ENCODE assay signal across 9 cellular contexts in the genomic region with DNA sequence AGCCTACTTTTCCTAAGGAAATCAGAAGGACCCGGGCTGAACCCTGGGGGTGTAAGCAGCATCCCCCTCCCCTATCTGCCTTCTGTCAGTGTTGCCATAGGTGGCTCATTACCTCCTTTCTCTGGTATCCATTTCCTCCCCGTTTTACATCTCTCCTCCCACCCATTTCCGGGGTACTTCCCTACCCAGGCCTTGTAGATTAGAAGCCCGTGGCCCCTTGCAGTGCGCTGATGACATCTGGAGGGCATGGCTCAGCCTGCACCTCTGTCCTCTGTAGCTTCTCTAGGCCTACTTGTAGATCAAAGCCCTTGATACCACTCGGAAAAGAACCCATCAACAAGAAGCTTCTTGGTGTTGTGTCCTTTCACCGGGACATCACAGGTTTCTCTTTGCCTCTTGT.
DNase-seq lines count a peak whose midpoint lies in the region; ATAC-seq and TF ChIP-seq lines count a peak whose summit lies in the region.
"Had no signal": no experiment of that assay in that cellular context is flagged by ENCODE, and none has a peak within 500 bp of the region (broad histone marks: within the 10 kb centered on the region; RNA-seq: fewer than 3 reads in every experiment).

No MANE protein-coding gene starts in this region.

- CTCF ChIA-PET in activated CD4-positive, alpha-beta memory T cell treated with anti-CD3 and anti-CD28 coated beads, Interleukin-2, amount 10 ng/mL, durations not matched to agents 7 days and 5 days (lab: Charles Lee): interaction anchor here (0.8 kb wide), 1 partner anchor 37 kb away, joined by 4 read pairs; no protein-coding TSS in a partner anchor

- H3K4me3 ChIP-seq in sigmoid colon: no peak overlapping the region
- H3K4me3 ChIP-seq in esophagus muscularis mucosa: no peak overlapping the region

- H3K4me1 ChIP-seq in sigmoid colon: peaks cover 0 to 13% (median 2%) of the 10 kb centered on the region in 4 donors
- H3K4me1 ChIP-seq in esophagus muscularis mucosa: peaks cover 4 to 35% (median 13%) of the 10 kb centered on the region in 4 donors

- peak; percentile 58 for DNase-seq in activated CD4-positive, alpha-beta memory T cell treated with anti-CD3 and anti-CD28 coated beads, Interleukin-2, amount 10 ng/mL, durations not matched to agents 7 days and 5 days
- no peak for DNase-seq in natural killer cell treated with Interleukin-12 subunit alpha and Interleukin-12 subunit beta and Interleukin-15 and Interleukin-18, amount 100 ng/mL, for 72 hours (ENCODE audit: low spot score)
- DNase-seq in sigmoid colon (no peak), NCI-H748 treated with DMSO at 0.1 percent for 48 hours (lab: John Stamatoyannopoulos, UW) (no peak), DMS114 treated with DMSO at 0.1 percent for 48 hours (lab: John Stamatoyannopoulos, UW; ENCODE audit: unreplicated experiment) (no peak), esophagus muscularis mucosa (ENCODE audit: extremely low spot score) (no peak)

- no peak for TF ChIP-seq CTCF in sigmoid colon (IDR thresholded peaks at IDR 0.05)
- no peak for TF ChIP-seq CTCF in esophagus muscularis mucosa (IDR thresholded peaks at IDR 0.05)

- peak overlapping the region; percentile 84 for H3K27ac Mint-ChIP-seq in activated CD4-positive, alpha-beta memory T cell treated with anti-CD3 and anti-CD28 coated beads, Interleukin-2, amount 10 ng/mL, durations not matched to agents 7 days and 5 days
- H3K27ac Mint-ChIP-seq in natural killer cell treated with Interleukin-12 subunit alpha and Interleukin-12 subunit beta and Interleukin-15 and Interleukin-18, amount 100 ng/mL, for 72 hours: peak overlapping the region; percentile 39 to 73

- peaks cover 41% of the 10 kb centered on the region for H3K4me1 Mint-ChIP-seq in activated CD4-positive, alpha-beta memory T cell treated with anti-CD3 and anti-CD28 coated beads, Interleukin-2, amount 10 ng/mL, durations not matched to agents 7 days and 5 days
- H3K4me1 Mint-ChIP-seq in natural killer cell treated with Interleukin-12 subunit alpha and Interleukin-12 subunit beta and Interleukin-15 and Interleukin-18, amount 100 ng/mL, for 72 hours (ENCODE audit: low read depth in 2 of 2): peaks cover 32 to 38% of the 10 kb centered on the region in 2 donors

- H3K36me3 ChIP-seq in sigmoid colon (no peaks in the 10 kb centered on the region), esophagus muscularis mucosa (no peaks in the 10 kb centered on the region)

- WGBS in sigmoid colon, 2 donors: 64 to 87% methylated on average over 7 of the region's 7 CpGs
- WGBS in esophagus muscularis mucosa: 87% methylated on average over 7 of the region's 7 CpGs

- no peak for TF ChIP-seq EP300 in sigmoid colon (IDR thresholded peaks at IDR 0.05)
- no peak for TF ChIP-seq EP300 in esophagus muscularis mucosa (IDR thresholded peaks at IDR 0.05)

- H3K27me3 ChIP-seq in sigmoid colon (no peaks in the 10 kb centered on the region), esophagus muscularis mucosa (no peaks in the 10 kb centered on the region)

- TF ChIP-seq POLR2A in sigmoid colon (IDR thresholded peaks at IDR 0.05) (no peak), esophagus muscularis mucosa (IDR thresholded peaks at IDR 0.05; ENCODE audit: low read depth) (no peak)

- no peaks in the 10 kb centered on the region for H3K9me3 Mint-ChIP-seq in activated CD4-positive, alpha-beta memory T cell treated with anti-CD3 and anti-CD28 coated beads, Interleukin-2, amount 10 ng/mL, durations not matched to agents 7 days and 5 days
- no peaks in the 10 kb centered on the region for H3K9me3 Mint-ChIP-seq in natural killer cell treated with Interleukin-12 subunit alpha and Interleukin-12 subunit beta and Interleukin-15 and Interleukin-18, amount 100 ng/mL, for 72 hours

- ATAC-seq in GM18909 (IDR thresholded peaks at IDR 0.05; ENCODE audit: poor library complexity, unreplicated experiment) (peak; percentile 81), HG03060 (IDR thresholded peaks at IDR 0.05; ENCODE audit: low read depth, unreplicated experiment) (peak; percentile 78)
- peak; percentile 64 to 65 for ATAC-seq in natural killer cell treated with Interleukin-12 subunit alpha and Interleukin-12 subunit beta and Interleukin-15 and Interleukin-18, amount 100 ng/mL, for 72 hours

- intact Hi-C loops in sigmoid colon (cut with DNase I) (no loop called here), esophagus muscularis mucosa (cut with DNase I) (no loop called here)

- H3K4me3 Mint-ChIP-seq in activated CD4-positive, alpha-beta memory T cell treated with anti-CD3 and anti-CD28 coated beads, Interleukin-2, amount 10 ng/mL, durations not matched to agents 7 days and 5 days: no peak overlapping the region
- H3K4me3 Mint-ChIP-seq in natural killer cell treated with Interleukin-12 subunit alpha and Interleukin-12 subunit beta and Interleukin-15 and Interleukin-18, amount 100 ng/mL, for 72 hours: peak overlapping the region; percentile 40

- H3K9me3 ChIP-seq in sigmoid colon (no peaks in the 10 kb centered on the region), esophagus muscularis mucosa (no peaks in the 10 kb centered on the region)

- no peaks in the 10 kb centered on the region for H3K27me3 Mint-ChIP-seq in activated CD4-positive, alpha-beta memory T cell treated with anti-CD3 and anti-CD28 coated beads, Interleukin-2, amount 10 ng/mL, durations not matched to agents 7 days and 5 days
- H3K27me3 Mint-ChIP-seq in natural killer cell treated with Interleukin-12 subunit alpha and Interleukin-12 subunit beta and Interleukin-15 and Interleukin-18, amount 100 ng/mL, for 72 hours: peaks cover 0 to 11% of the 10 kb centered on the region in 2 donors

- H3K27ac ChIP-seq in sigmoid colon (no peak overlapping the region), esophagus muscularis mucosa (replicated peaks in 1 of 4) (no peak overlapping the region)
- H3K27ac ChIP-seq: KMS-11 had no signal

- peaks cover 9% of the 10 kb centered on the region for H3K36me3 Mint-ChIP-seq in activated CD4-positive, alpha-beta memory T cell treated with anti-CD3 and anti-CD28 coated beads, Interleukin-2, amount 10 ng/mL, durations not matched to agents 7 days and 5 days (ENCODE audit: low read depth)
- no peaks in the 10 kb centered on the region for H3K36me3 Mint-ChIP-seq in natural killer cell treated with Interleukin-12 subunit alpha and Interleukin-12 subunit beta and Interleukin-15 and Interleukin-18, amount 100 ng/mL, for 72 hours

- POLR2A ChIA-PET in activated CD4-positive, alpha-beta memory T cell treated with anti-CD3 and anti-CD28 coated beads, Interleukin-2, amount 10 ng/mL, durations not matched to agents 7 days and 5 days (lab: Charles Lee): no interaction called here
